ENCODE assay signal across 8 cellular contexts in genomic region chr1:205749094-205749825, GRCh38. TPM values are rescaled to one million over a fixed set of nuclear protein-coding genes. Genes with fewer than 3 reads are reported as not detected.
DNase-seq lines count a peak whose midpoint lies in the region; ATAC-seq, FAIRE-seq and TF ChIP-seq lines count a peak whose summit lies in the region.

No MANE protein-coding gene starts in this region.

- peak; percentile 89 for FAIRE-seq in A204.1 (lab: Jason Lieb, UNC)
- FAIRE-seq in TTC549 (lab: Jason Lieb, UNC), result peak; percentile 93
- peak; percentile 46 for FAIRE-seq in K562 (lab: Jason Lieb, UNC)

- WGBS in K562 (ENCODE audit: insufficient coverage, low coverage, missing lambda C conversion rate), result under 1% methylated on average over 40 of the region's 64 CpGs

- no peaks in the 10 kb centered on the region for H3K9me3 ChIP-seq in K562 (replicated peaks; ENCODE audit: control insufficient read depth, insufficient read depth, low read depth, low read length)

- H3K4me2 ChIP-seq in K562 (ENCODE audit: insufficient read depth, low read length), result peak overlapping the region; percentile 99

- BruUV-seq in K562 (replicated peaks; lab: Mats Ljungman, UMichigan), result no TSS peak

- H3K4me1 ChIP-seq in K562 (replicated peaks in 1 of 2; ENCODE audit: control insufficient read depth in 2 of 2, insufficient read depth in 2 of 2, low read length in 2 of 2), result peaks cover 8 to 28% of the 10 kb centered on the region in 2 experiments; a peak in 4 of 5 replicates

- peak; percentile 61; the same call in 1 of the 2 replicates for TF ChIP-seq POLR2A in K562 (conservative IDR thresholded peaks at IDR 0.05)

- CTCF ChIA-PET in K562 (lab: Yijun Ruan, JAX; ENCODE audit: low intra/inter-chr PET ratio), result no interaction called here

- H3K27me3 ChIP-seq in K562 (ENCODE audit: control insufficient read depth in 2 of 2, insufficient read depth in 2 of 2, low read length in 2 of 2), result no peaks in the 10 kb centered on the region

- peak overlapping the region; percentile 71 for H3K4me3 ChIP-seq in K562

- H3K27ac ChIP-seq in K562 (ENCODE audit: extremely low read depth, low read depth, low read length), result peak overlapping the region; percentile 96

- TF ChIP-seq EP300 in K562 (IDR thresholded peaks at IDR 0.05; ENCODE audit: low read length), result peak; percentile 21; the same call in 1 of the 2 replicates

- intact Hi-C loops in K562 (cut with micrococcal nuclease) (no loop called here), sciatic nerve (cut with DNase I) (no loop called here)

- peaks cover 41% of the 10 kb centered on the region; the same call in 2 of the 3 replicates for H3K36me3 ChIP-seq in K562 (ENCODE audit: control insufficient read depth, insufficient read depth, low read length)

- in situ Hi-C loops in K562 (cut with MboI), result no loop called here

- no peaks in the 10 kb centered on the region for H3K9me1 ChIP-seq in K562 (ENCODE audit: control insufficient read depth, insufficient read depth, low read length)

- DNase-seq in NCI-H2107 treated with DMSO at 0.1 percent for 48 hours (lab: John Stamatoyannopoulos, UW; ENCODE audit: unreplicated experiment) (peak; percentile 87), K562 (ENCODE audit: extremely low read depth in 1 of 4, low spot score in 3 of 4) (peak; percentile 97 to 98 (median 98)), iPS DF 19.7 (ENCODE audit: low read depth, low spot score) (peak; percentile 73), sciatic nerve (ENCODE audit: low spot score) (peak; percentile 95)

- peak in 2 of 3 experiments; percentile 3 to 13; a peak in 1 of 6 replicates for TF ChIP-seq CTCF in K562 (IDR thresholded peaks at IDR 0.05 in 2 of 3, conservative IDR thresholded peaks at IDR 0.05 in 1 of 3; ENCODE audit: insufficient read depth in 2 of 3, low read depth in 1 of 3, low read length in 3 of 3)

- ATAC-seq in GM18861 (IDR thresholded peaks at IDR 0.05; ENCODE audit: unreplicated experiment) (peak; percentile 57), HG03066 (IDR thresholded peaks at IDR 0.05; ENCODE audit: low read depth, unreplicated experiment) (peak; percentile 62), K562 (peak; percentile 89), sciatic nerve (peak; percentile 93)

- H3K9ac ChIP-seq in K562 (ENCODE audit: insufficient read depth in 1 of 2, low read depth in 2 of 2, low read length in 2 of 2), result peak overlapping the region; percentile 90 to 97

- peak overlapping the region; percentile 71 for H2AFZ ChIP-seq in K562 (ENCODE audit: low read depth, low read length)

- peaks cover 56% of the 10 kb centered on the region for H3K79me2 ChIP-seq in K562 (ENCODE audit: control insufficient read depth, insufficient read depth, low read length)

- POLR2A ChIA-PET in K562 (lab: Yijun Ruan, JAX), result interaction anchor here (0.5 to 2.2 kb wide), 25 partner anchors 11 to 791 kb away, joined by 3 to 44 read pairs (median 4); partner anchors contain the start of gene RAB29

- peak in 1 of 2 experiments; percentile 4; a peak in 1 of 4 replicates for TF ChIP-seq RAD21 in K562 (CRISPR knock-in tag; conservative IDR thresholded peaks at IDR 0.05 in 1 of 2, IDR thresholded peaks at IDR 0.05 in 1 of 2)

- peaks cover 36% of the 10 kb centered on the region for H4K20me1 ChIP-seq in K562 (replicated peaks; ENCODE audit: control insufficient read depth, insufficient read depth, low read length)

TF ChIP-seq in K562, 482 proteins besides CTCF, POLR2A, EP300 and RAD21 (continues in another document):
- TF ChIP-seq ZNF740 (CRISPR knock-in tag; IDR thresholded peaks at IDR 0.05) (peak; percentile 93; the same call in 1 of the 2 replicates), ZNF740 (tag; IDR thresholded peaks at IDR 0.05) (peak in 1 of 2 experiments; percentile 91; a peak in 2 of 4 replicates), STAT5A (IDR thresholded peaks at IDR 0.05; ENCODE audit: borderline replicate concordance, low read length) (0 out of 2 replicates have a peak, but pooled peaks have one; percentile 6), ZMIZ1 (IDR thresholded peaks at IDR 0.05; ENCODE audit: low read depth in 2 of 2, low read length in 2 of 2) (peak in 1 of 2 experiments; percentile 21; a peak in 1 of 4 replicates), POLR2AphosphoS5 (IDR thresholded peaks at IDR 0.05; ENCODE audit: control insufficient read depth, insufficient read depth, low read depth, low read length) (peak; percentile 57), JUNB (CRISPR knock-in tag; conservative IDR thresholded peaks at IDR 0.05) (no peak), NBN (IDR thresholded peaks at IDR 0.05; ENCODE audit: low read depth) (no peak)

RNA-seq across cellular contexts. Expression of gene NUCKS1, which starts 0.7 kb away (rescaled TPM):
- total RNA-seq in K562 (2011; cell fraction: chromatin; rRNA removed; ENCODE audit: low replicate concordance), result 27.6 and 204 TPM in 2 replicates
- total RNA-seq in K562 (2011; cell fraction: nucleolus; rRNA removed), result 10.8 and 27.2 TPM in 2 replicates
- 57.1 and 92.6 TPM in 2 replicates for total RNA-seq in K562 (2011; cell fraction: nucleoplasm; rRNA removed)
- total RNA-seq in K562 (2014; rRNA removed) (81.9 and 87.5 TPM in 2 replicates), K562 (2014; rRNA removed; fragmentation: Illumina TruSeq; extraction: Trizol) (232 and 280 TPM in 2 replicates), K562 (2015; rRNA removed; fragmentation: Illumina TruSeq; extraction: Trizol) (236 and 244 TPM in 2 replicates), K562 (2021) (201 and 216 TPM in 2 replicates), sciatic nerve (193 TPM)
- polyA plus RNA-seq in K562 (2011; rRNA removed) (117 and 149 TPM in 2 replicates), K562 (2014; fragmentation: Illumina TruSeq; extraction: Trizol) (167 and 177 TPM in 2 replicates), K562 (2014; fragmentation: Nextera tagmentation; extraction: Ambion mirVana) (10 to 100 TPM; 66.7 to 83.4 TPM), K562 (2014; rRNA removed) (94.4 and 95.1 TPM in 2 replicates)
- 32.1 and 83.7 TPM in 2 replicates for polyA plus RNA-seq in K562 (2011; cell fraction: cytosol; rRNA removed)
- polyA plus RNA-seq in K562 (2011; cell fraction: nucleus; rRNA removed), result 19.9 and 37.5 TPM in 2 replicates
- polyA plus RNA-seq in K562 (2012), result 80.3 and 120 TPM in 2 replicates
- polyA minus RNA-seq in K562 (2011; rRNA and poly(A)+ RNA removed), result 303 and 322 TPM in 2 replicates
- polyA minus RNA-seq in K562 (2011; cell fraction: cytosol; rRNA and poly(A)+ RNA removed), result 85.8 and 115 TPM in 2 replicates
- 23.7 and 70.9 TPM in 2 replicates for polyA minus RNA-seq in K562 (2011; cell fraction: nucleus; rRNA and poly(A)+ RNA removed)

RNA-seq across cellular contexts. Expression of gene RAB29, which starts 26.0 kb away (rescaled TPM):
- 9.7 and 12.5 TPM in 2 replicates for total RNA-seq in K562 (2011; cell fraction: chromatin; rRNA removed; ENCODE audit: low replicate concordance)
- 7.2 and 7.7 TPM in 2 replicates for total RNA-seq in K562 (2011; cell fraction: nucleolus; rRNA removed)
- 8.9 and 11.8 TPM in 2 replicates for total RNA-seq in K562 (2011; cell fraction: nucleoplasm; rRNA removed)
- total RNA-seq in K562 (2014; rRNA removed) (6.9 and 7.7 TPM in 2 replicates), K562 (2014; rRNA removed; fragmentation: Illumina TruSeq; extraction: Trizol) (8.5 and 10.2 TPM in 2 replicates), K562 (2015; rRNA removed; fragmentation: Illumina TruSeq; extraction: Trizol) (9.9 and 11.5 TPM in 2 replicates), K562 (2021) (7.8 and 8.0 TPM in 2 replicates), sciatic nerve (17.6 TPM)
- polyA plus RNA-seq in K562 (2011; rRNA removed) (9.9 and 17.6 TPM in 2 replicates), K562 (2014; fragmentation: Illumina TruSeq; extraction: Trizol) (11.1 and 13.9 TPM in 2 replicates), K562 (2014; fragmentation: Nextera tagmentation; extraction: Ambion mirVana) (1 to 10 TPM; 6.3 to 7.5 TPM), K562 (2014; rRNA removed) (7.2 and 10.8 TPM in 2 replicates)
- polyA plus RNA-seq in K562 (2011; cell fraction: cytosol; rRNA removed), result 11.0 and 14.5 TPM in 2 replicates
- 7.4 and 13.4 TPM in 2 replicates for polyA plus RNA-seq in K562 (2011; cell fraction: nucleus; rRNA removed)
- polyA plus RNA-seq in K562 (2012), result 11.1 and 11.3 TPM in 2 replicates
- polyA minus RNA-seq in K562 (2011; rRNA and poly(A)+ RNA removed), result 6.1 and 11.9 TPM in 2 replicates
- 3.5 and 7.2 TPM in 2 replicates for polyA minus RNA-seq in K562 (2011; cell fraction: cytosol; rRNA and poly(A)+ RNA removed)
- 4.1 and 4.8 TPM in 2 replicates for polyA minus RNA-seq in K562 (2011; cell fraction: nucleus; rRNA and poly(A)+ RNA removed)

Comparison
In these comparisons a context has a peak if more than half of its experiments do, and no peak if none do; other contexts are left out.
1. Peak in every context shown above with its lines: DNase-seq, ATAC-seq, H3K4me3 ChIP-seq and H3K27ac ChIP-seq.